18 cellular contexts compared by ENCODE assay signal in genomic region chr17:57486416-57486815, GRCh38.
A peak's percentile ranks its signal among the peaks of the same experiment; 100 is the strongest.
DNase-seq lines count a peak whose midpoint lies in the region; ATAC-seq and TF ChIP-seq lines count a peak whose summit lies in the region.
"Had no signal": no experiment of that assay in that cellular context is flagged by ENCODE, and none has a peak within 500 bp of the region (broad histone marks: within the 10 kb centered on the region; RNA-seq: fewer than 3 reads in every experiment).

No MANE protein-coding gene starts in this region.

- H3K27me3 ChIP-seq in hepatocyte (no peaks in the 10 kb centered on the region), parathyroid adenoma (ENCODE audit: control insufficient read depth, insufficient read depth, low read length) (no peaks in the 10 kb centered on the region), upper lobe of right lung (no peaks in the 10 kb centered on the region)
- H3K27me3 ChIP-seq: breast epithelium had no signal

- H2AFZ ChIP-seq in OCI-LY7 (ENCODE audit: low read length), result no peak overlapping the region
- H2AFZ ChIP-seq in hepatocyte, result no peak overlapping the region
- no peak overlapping the region for H2AFZ ChIP-seq in parathyroid adenoma

- no peaks in the 10 kb centered on the region for H3K9me2 ChIP-seq in OCI-LY7 (ENCODE audit: insufficient read depth, low read length)
- no peaks in the 10 kb centered on the region for H3K9me2 ChIP-seq in hepatocyte (replicated peaks; ENCODE audit: insufficient read depth)

- H3K36me3 ChIP-seq in OCI-LY7 (ENCODE audit: insufficient read depth, low read length) (no peaks in the 10 kb centered on the region), hepatocyte (replicated peaks; ENCODE audit: insufficient read depth, low read depth) (no peaks in the 10 kb centered on the region), parathyroid adenoma (ENCODE audit: control insufficient read depth, insufficient read depth, low read length) (no peaks in the 10 kb centered on the region), upper lobe of right lung (no peaks in the 10 kb centered on the region)
- H3K36me3 ChIP-seq: breast epithelium had no signal

- peak overlapping the region; percentile 41 for H3K4me2 ChIP-seq in OCI-LY7 (ENCODE audit: low read length)
- peak overlapping the region; percentile 29 for H3K4me2 ChIP-seq in hepatocyte
- H3K4me2 ChIP-seq in parathyroid adenoma (ENCODE audit: low read length), result peak overlapping the region; percentile 23

- ATAC-seq in GM21576 (IDR thresholded peaks at IDR 0.05; ENCODE audit: unreplicated experiment), result no peak
- ATAC-seq in upper lobe of right lung, result no peak
- no peak for ATAC-seq in HG02870 (IDR thresholded peaks at IDR 0.05; ENCODE audit: unreplicated experiment)
- ATAC-seq: natural killer cell treated with Interleukin-12 subunit alpha and Interleukin-12 subunit beta and Interleukin-15 and Interleukin-18, amount 100 ng/mL, for 72 hours; right cardiac atrium had no signal

- H4K20me1 ChIP-seq in OCI-LY7 (ENCODE audit: insufficient read depth, low read length) (no peaks in the 10 kb centered on the region), hepatocyte (ENCODE audit: insufficient read depth, poor library complexity, severe bottlenecking) (no peaks in the 10 kb centered on the region)

- POLR2A ChIA-PET in OCI-LY7 (lab: Charles Lee), result interaction anchor here (0.6 to 0.9 kb wide), 3 partner anchors 41 to 140 kb away, joined by 3 read pairs; no protein-coding TSS in a partner anchor

- TF ChIP-seq CTCF in OCI-LY7 (conservative IDR thresholded peaks at IDR 0.05; ENCODE audit: low read length) (no peak), hepatocyte (IDR thresholded peaks at IDR 0.05; ENCODE audit: poor library complexity) (no peak), parathyroid adenoma (IDR thresholded peaks at IDR 0.05) (no peak), upper lobe of right lung (IDR thresholded peaks at IDR 0.05) (no peak)

- 76% methylated on average over 5 of the region's 5 CpGs for WGBS in hepatocyte (ENCODE audit: low lambda C conversion rate, missing lambda C conversion rate)

- DNase-seq in COLO829 (ENCODE audit: low spot score) (peak; percentile 16), OCI-LY7 (ENCODE audit: low spot score) (no peak), hepatocyte (ENCODE audit: low spot score) (no peak), retina (no peak), upper lobe of right lung (no peak)
- DNase-seq: activated naive CD8-positive, alpha-beta T cell treated with anti-CD3 and anti-CD28 coated beads for 36 hours; Calu3; glutamatergic neuron; H7; immature natural killer cell; NCI-H2029 had no signal

- no peak overlapping the region for H3K9ac ChIP-seq in parathyroid adenoma

- H3K27ac ChIP-seq in OCI-LY7 (ENCODE audit: low read depth, low read length, poor library complexity, severe bottlenecking) (no peak overlapping the region), hepatocyte (peak overlapping the region; percentile 0), parathyroid adenoma (peak overlapping the region; percentile 5), upper lobe of right lung (no peak overlapping the region)
- H3K27ac ChIP-seq: breast epithelium had no signal

- no peak overlapping the region for H3K4me3 ChIP-seq in OCI-LY7 (ENCODE audit: low read depth, low read length, poor library complexity, severe bottlenecking)
- no peak overlapping the region for H3K4me3 ChIP-seq in hepatocyte
- H3K4me3 ChIP-seq in parathyroid adenoma (ENCODE audit: low read depth, low read length), result no peak overlapping the region
- H3K4me3 ChIP-seq in upper lobe of right lung, result no peak overlapping the region
- H3K4me3 ChIP-seq: breast epithelium, lung had no signal

- no TSS peak for BruUV-seq in OCI-LY7 (replicated peaks; lab: Mats Ljungman, UMichigan)

- no peaks in the 10 kb centered on the region for H3K79me2 ChIP-seq in OCI-LY7 (ENCODE audit: insufficient read depth, low read depth, low read length)
- peaks cover 55% of the 10 kb centered on the region for H3K79me2 ChIP-seq in hepatocyte
- H3K79me2 ChIP-seq in parathyroid adenoma, result peaks cover 93% of the 10 kb centered on the region

- H3K4me1 ChIP-seq in OCI-LY7 (ENCODE audit: insufficient read depth, low read length, poor library complexity, severe bottlenecking) (peaks cover 40% of the 10 kb centered on the region), hepatocyte (ENCODE audit: insufficient read depth) (peaks cover 9% of the 10 kb centered on the region), parathyroid adenoma (peaks cover 67% of the 10 kb centered on the region), upper lobe of right lung (no peaks in the 10 kb centered on the region)

- CTCF ChIA-PET in OCI-LY7 (lab: Charles Lee; ENCODE audit: unreplicated experiment), result interaction anchor here (0.6 kb wide), 1 partner anchor 443 kb away, joined by 3 read pairs; no protein-coding TSS in a partner anchor

- H3K9me3 ChIP-seq in OCI-LY7 (ENCODE audit: low read length) (no peaks in the 10 kb centered on the region), hepatocyte (ENCODE audit: low read depth) (no peaks in the 10 kb centered on the region), parathyroid adenoma (ENCODE audit: control insufficient read depth, low read length) (no peaks in the 10 kb centered on the region), upper lobe of right lung (no peaks in the 10 kb centered on the region)
- H3K9me3 ChIP-seq: breast epithelium had no signal

- intact Hi-C loops in OCI-LY7 (cut with micrococcal nuclease; ENCODE audit: unreplicated experiment), result no loop called here
- intact Hi-C loops in upper lobe of right lung (cut with DNase I), result no loop called here

Comparison
In these comparisons a context has a peak if more than half of its experiments do, and no peak if none do; other contexts are left out.
1. H3K27ac ChIP-seq: peak in hepatocyte (single experiment) and parathyroid adenoma (single experiment); none in OCI-LY7 (single experiment) and upper lobe of right lung (single experiment).
2. Peak in every context shown above with its lines, with median percentiles within 50 percentile points of each other: H3K4me2 ChIP-seq.